ENCODE assay signal across 14 cellular contexts in the genomic region with DNA sequence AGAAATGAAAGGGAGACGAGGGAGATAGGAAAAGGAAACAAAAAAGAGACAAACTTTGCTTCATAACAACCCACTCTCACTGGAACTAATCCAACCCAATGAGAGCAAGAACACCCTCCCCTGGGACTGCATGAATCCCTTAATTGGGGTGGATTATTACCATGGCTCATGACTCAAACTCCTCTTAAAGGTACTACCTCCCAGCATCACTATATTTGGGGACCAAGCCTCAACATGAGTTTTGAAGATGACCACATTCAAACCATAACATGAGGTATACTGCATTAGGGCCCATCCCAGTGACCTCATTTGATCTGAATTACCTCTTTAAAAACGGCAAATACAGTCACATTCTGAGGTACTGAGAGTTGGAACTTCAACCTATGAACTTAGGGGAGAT.
DNase-seq lines count a peak whose midpoint lies in the region; ATAC-seq and TF ChIP-seq lines count a peak whose summit lies in the region.
"Had no signal": no experiment of that assay in that cellular context is flagged by ENCODE, and none has a peak within 500 bp of the region (broad histone marks: within the 10 kb centered on the region; RNA-seq: fewer than 3 reads in every experiment).

No MANE protein-coding gene starts in this region.

- H3K36me3 ChIP-seq in HEK293 (ENCODE audit: control insufficient read depth in 2 of 2, insufficient read depth in 1 of 2, low read length in 2 of 2) = peaks cover 7 to 64% of the 10 kb centered on the region in 2 experiments; a peak in 2 of 3 replicates

- CTCF ChIA-PET in HEK293 (lab: Yijun Ruan, JAX) = no interaction called here

- peaks cover 2% of the 10 kb centered on the region for H3K36me3 Mint-ChIP-seq in memory B cell

- H3K4me1 Mint-ChIP-seq in memory B cell = peaks cover 25% of the 10 kb centered on the region

- no peaks in the 10 kb centered on the region for H3K9me3 Mint-ChIP-seq in memory B cell
- H3K9me3 Mint-ChIP-seq: CD4-positive, alpha-beta T cell had no signal

- no peak for TF ChIP-seq CTCF in HEK293 (tag by site-specific recombination; IDR thresholded peaks at IDR 0.05)

- ATAC-seq in memory B cell (ENCODE audit: low read depth) (no peak), HG03571 (IDR thresholded peaks at IDR 0.05; ENCODE audit: unreplicated experiment) (no peak)
- ATAC-seq: mucosa of descending colon had no signal

- H3K27ac ChIP-seq in HEK293 (ENCODE audit: extremely low read depth, low read depth, low read length) = no peak overlapping the region
- H3K27ac ChIP-seq: ascending aorta had no signal

- H3K27ac Mint-ChIP-seq in memory B cell = peak overlapping the region; percentile 82
- H3K27ac Mint-ChIP-seq: CD4-positive, alpha-beta T cell had no signal

- peak; percentile 55 for DNase-seq in D341Med (ENCODE audit: low spot score)
- DNase-seq in astrocyte of the hippocampus (ENCODE audit: low read depth, low spot score) = peak; percentile 26
- no peak for DNase-seq in memory B cell (ENCODE audit: low spot score in 2 of 2)
- DNase-seq in nucleus accumbens (lab: John Stamatoyannopoulos, UW) = no peak
- no peak for DNase-seq in OCI-M1 (lab: John Stamatoyannopoulos, UW)
- DNase-seq: activated CD8-positive, alpha-beta memory T cell treated with anti-CD3 and anti-CD28 coated beads, Interleukin-2, amount 50 U/mL, for 4 hours; CD4-positive, alpha-beta T cell; Kasumi-1; mucosa of descending colon; NCI-H345; stimulated activated CD4-positive, alpha-beta T cell treated with anti-CD3 and anti-CD28 coated beads, Interleukin-4, amount 100 ng/mL, for 4 hours had no signal

- H3K27me3 Mint-ChIP-seq in memory B cell = no peaks in the 10 kb centered on the region
- H3K27me3 Mint-ChIP-seq: CD4-positive, alpha-beta T cell had no signal

- no peaks in the 10 kb centered on the region for H3K9me3 ChIP-seq in HEK293 (ENCODE audit: control insufficient read depth, insufficient read depth, low read depth, low read length)
- H3K9me3 ChIP-seq: ascending aorta, mucosa of descending colon had no signal

- H3K4me3 ChIP-seq in HEK293 (ENCODE audit: low read depth, low read length) = no peak overlapping the region
- H3K4me3 ChIP-seq: ascending aorta, mucosa of descending colon had no signal

- POLR2A ChIA-PET in HEK293 (lab: Yijun Ruan, JAX) = no interaction called here

- 0 out of 2 replicates have a peak, but pooled peaks cover under 1% of the 10 kb centered on the region for H3K4me1 ChIP-seq in HEK293 (ENCODE audit: control insufficient read depth, insufficient read depth, low read length)

- H3K4me3 Mint-ChIP-seq in memory B cell = no peak overlapping the region
- H3K4me3 Mint-ChIP-seq: CD4-positive, alpha-beta T cell had no signal

TF ChIP-seq in HEK293, 187 proteins besides CTCF, POLR2A, EP300 and RAD21 (continues in another document):
- TF ChIP-seq SP7 (tag by site-specific recombination; IDR thresholded peaks at IDR 0.05) = peak; percentile 55
- peak; percentile 72; the same call in 1 of the 2 replicates for TF ChIP-seq ZFP69B (tag by site-specific recombination; IDR thresholded peaks at IDR 0.05)
- peak; percentile 59 for TF ChIP-seq ZNF629 (tag by site-specific recombination; IDR thresholded peaks at IDR 0.05)
- TF ChIP-seq ZNF155 (tag by site-specific recombination; IDR thresholded peaks at IDR 0.05) = no peak
- TF ChIP-seq, protein P1, sequence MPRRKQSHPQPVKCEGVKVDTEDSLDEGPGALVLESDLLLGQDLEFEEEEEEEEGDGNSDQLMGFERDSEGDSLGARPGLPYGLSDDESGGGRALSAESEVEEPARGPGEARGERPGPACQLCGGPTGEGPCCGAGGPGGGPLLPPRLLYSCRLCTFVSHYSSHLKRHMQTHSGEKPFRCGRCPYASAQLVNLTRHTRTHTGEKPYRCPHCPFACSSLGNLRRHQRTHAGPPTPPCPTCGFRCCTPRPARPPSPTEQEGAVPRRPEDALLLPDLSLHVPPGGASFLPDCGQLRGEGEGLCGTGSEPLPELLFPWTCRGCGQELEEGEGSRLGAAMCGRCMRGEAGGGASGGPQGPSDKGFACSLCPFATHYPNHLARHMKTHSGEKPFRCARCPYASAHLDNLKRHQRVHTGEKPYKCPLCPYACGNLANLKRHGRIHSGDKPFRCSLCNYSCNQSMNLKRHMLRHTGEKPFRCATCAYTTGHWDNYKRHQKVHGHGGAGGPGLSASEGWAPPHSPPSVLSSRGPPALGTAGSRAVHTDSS (tag by site-specific recombination; IDR thresholded peaks at IDR 0.05) = no peak
- 0 out of 2 replicates have a peak, but pooled peaks have one; percentile 54 for TF ChIP-seq ZNF366 (tag by site-specific recombination; conservative IDR thresholded peaks at IDR 0.05)
- TF ChIP-seq, protein P2, sequence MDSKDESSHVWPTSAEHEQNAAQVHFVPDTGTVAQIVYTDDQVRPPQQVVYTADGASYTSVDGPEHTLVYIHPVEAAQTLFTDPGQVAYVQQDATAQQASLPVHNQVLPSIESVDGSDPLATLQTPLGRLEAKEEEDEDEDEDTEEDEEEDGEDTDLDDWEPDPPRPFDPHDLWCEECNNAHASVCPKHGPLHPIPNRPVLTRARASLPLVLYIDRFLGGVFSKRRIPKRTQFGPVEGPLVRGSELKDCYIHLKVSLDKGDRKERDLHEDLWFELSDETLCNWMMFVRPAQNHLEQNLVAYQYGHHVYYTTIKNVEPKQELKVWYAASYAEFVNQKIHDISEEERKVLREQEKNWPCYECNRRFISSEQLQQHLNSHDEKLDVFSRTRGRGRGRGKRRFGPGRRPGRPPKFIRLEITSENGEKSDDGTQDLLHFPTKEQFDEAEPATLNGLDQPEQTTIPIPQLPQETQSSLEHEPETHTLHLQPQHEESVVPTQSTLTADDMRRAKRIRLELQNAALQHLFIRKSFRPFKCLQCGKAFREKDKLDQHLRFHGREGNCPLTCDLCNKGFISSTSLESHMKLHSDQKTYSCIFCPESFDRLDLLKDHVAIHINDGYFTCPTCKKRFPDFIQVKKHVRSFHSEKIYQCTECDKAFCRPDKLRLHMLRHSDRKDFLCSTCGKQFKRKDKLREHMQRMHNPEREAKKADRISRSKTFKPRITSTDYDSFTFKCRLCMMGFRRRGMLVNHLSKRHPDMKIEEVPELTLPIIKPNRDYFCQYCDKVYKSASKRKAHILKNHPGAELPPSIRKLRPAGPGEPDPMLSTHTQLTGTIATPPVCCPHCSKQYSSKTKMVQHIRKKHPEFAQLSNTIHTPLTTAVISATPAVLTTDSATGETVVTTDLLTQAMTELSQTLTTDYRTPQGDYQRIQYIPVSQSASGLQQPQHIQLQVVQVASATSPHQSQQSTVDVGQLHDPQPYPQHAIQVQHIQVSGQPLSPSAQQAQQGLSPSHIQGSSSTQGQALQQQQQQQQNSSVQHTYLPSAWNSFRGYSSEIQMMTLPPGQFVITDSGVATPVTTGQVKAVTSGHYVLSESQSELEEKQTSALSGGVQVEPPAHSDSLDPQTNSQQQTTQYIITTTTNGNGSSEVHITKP (tag by site-specific recombination; IDR thresholded peaks at IDR 0.05) = 0 out of 2 replicates have a peak, but pooled peaks have one; percentile 14
- TF ChIP-seq ZNF555 (tag by site-specific recombination; conservative IDR thresholded peaks at IDR 0.05) = no peak
- TF ChIP-seq, protein P3, sequence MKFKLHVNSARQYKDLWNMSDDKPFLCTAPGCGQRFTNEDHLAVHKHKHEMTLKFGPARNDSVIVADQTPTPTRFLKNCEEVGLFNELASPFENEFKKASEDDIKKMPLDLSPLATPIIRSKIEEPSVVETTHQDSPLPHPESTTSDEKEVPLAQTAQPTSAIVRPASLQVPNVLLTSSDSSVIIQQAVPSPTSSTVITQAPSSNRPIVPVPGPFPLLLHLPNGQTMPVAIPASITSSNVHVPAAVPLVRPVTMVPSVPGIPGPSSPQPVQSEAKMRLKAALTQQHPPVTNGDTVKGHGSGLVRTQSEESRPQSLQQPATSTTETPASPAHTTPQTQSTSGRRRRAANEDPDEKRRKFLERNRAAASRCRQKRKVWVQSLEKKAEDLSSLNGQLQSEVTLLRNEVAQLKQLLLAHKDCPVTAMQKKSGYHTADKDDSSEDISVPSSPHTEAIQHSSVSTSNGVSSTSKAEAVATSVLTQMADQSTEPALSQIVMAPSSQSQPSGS (tag by site-specific recombination; IDR thresholded peaks at IDR 0.05; ENCODE audit: low read depth) = peak; percentile 39; the same call in 1 of the 2 replicates
- no peak for TF ChIP-seq ZNF792 (tag by site-specific recombination; IDR thresholded peaks at IDR 0.05)
- 0 out of 2 replicates have a peak, but pooled peaks have one; percentile 25 for TF ChIP-seq ZBTB21 (tag by site-specific recombination; IDR thresholded peaks at IDR 0.05)
- TF ChIP-seq ZNF707 (tag by site-specific recombination; IDR thresholded peaks at IDR 0.05) = no peak
- TF ChIP-seq ZNF274 (IDR thresholded peaks at IDR 0.05; ENCODE audit: low read length) = no peak
- no peak for TF ChIP-seq ZNF274 (tag by site-specific recombination; IDR thresholded peaks at IDR 0.05; ENCODE audit: borderline replicate concordance)
- TF ChIP-seq, protein P4, sequence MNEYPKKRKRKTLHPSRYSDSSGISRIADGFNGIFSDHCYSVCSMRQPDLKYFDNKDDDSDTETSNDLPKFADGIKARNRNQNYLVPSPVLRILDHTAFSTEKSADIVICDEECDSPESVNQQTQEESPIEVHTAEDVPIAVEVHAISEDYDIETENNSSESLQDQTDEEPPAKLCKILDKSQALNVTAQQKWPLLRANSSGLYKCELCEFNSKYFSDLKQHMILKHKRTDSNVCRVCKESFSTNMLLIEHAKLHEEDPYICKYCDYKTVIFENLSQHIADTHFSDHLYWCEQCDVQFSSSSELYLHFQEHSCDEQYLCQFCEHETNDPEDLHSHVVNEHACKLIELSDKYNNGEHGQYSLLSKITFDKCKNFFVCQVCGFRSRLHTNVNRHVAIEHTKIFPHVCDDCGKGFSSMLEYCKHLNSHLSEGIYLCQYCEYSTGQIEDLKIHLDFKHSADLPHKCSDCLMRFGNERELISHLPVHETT (tag by site-specific recombination; IDR thresholded peaks at IDR 0.05) = 0 out of 2 replicates have a peak, but pooled peaks have one; percentile 27
- TF ChIP-seq ZNF112 (tag by site-specific recombination; IDR thresholded peaks at IDR 0.05) = no peak
- no peak for TF ChIP-seq ZNF184 (tag by site-specific recombination; IDR thresholded peaks at IDR 0.05)
- TF ChIP-seq, protein P5, sequence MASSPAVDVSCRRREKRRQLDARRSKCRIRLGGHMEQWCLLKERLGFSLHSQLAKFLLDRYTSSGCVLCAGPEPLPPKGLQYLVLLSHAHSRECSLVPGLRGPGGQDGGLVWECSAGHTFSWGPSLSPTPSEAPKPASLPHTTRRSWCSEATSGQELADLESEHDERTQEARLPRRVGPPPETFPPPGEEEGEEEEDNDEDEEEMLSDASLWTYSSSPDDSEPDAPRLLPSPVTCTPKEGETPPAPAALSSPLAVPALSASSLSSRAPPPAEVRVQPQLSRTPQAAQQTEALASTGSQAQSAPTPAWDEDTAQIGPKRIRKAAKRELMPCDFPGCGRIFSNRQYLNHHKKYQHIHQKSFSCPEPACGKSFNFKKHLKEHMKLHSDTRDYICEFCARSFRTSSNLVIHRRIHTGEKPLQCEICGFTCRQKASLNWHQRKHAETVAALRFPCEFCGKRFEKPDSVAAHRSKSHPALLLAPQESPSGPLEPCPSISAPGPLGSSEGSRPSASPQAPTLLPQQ (tag by site-specific recombination; IDR thresholded peaks at IDR 0.05) = peak; percentile 76

Comparison
In these comparisons a context has a peak if more than half of its experiments do, and no peak if none do; other contexts are left out.
1. DNase-seq: peak in D341Med (single experiment) and astrocyte of the hippocampus (single experiment); none in memory B cell (0 of 2), nucleus accumbens (0 of 56) and OCI-M1 (single experiment).